Comparison of ENCODE assay signal across 24 cellular contexts in genomic region chr13:102323012-102323411, GRCh38.
"Had no signal": no experiment of that assay in that cellular context is flagged by ENCODE, and none has a peak within 500 bp of the region (broad histone marks: within the 10 kb centered on the region; RNA-seq: fewer than 3 reads in every experiment).

No MANE protein-coding gene starts in this region.

- ATAC-seq: natural killer cell; pancreas; right cardiac atrium; right lobe of liver; stimulated activated effector memory CD8-positive, alpha-beta T cell treated with anti-CD3 and anti-CD28 coated beads, Interleukin-12 subunit alpha, Interleukin-12 subunit beta, amount 100 ng/mL, for 72 hours; stimulated activated naive B cell treated with anti-CD40 and anti-IgM and Interleukin-4, amounts not matched to agents 10 μg/mL and 1 μg/mL and 100 μg/mL, for 72 hours had no signal

- H3K4me1 ChIP-seq: pancreas, prostate gland, sigmoid colon, thyroid gland, vagina had no signal

- DNase-seq: natural killer cell; nucleus accumbens; pancreas; retina; right cardiac atrium; right lobe of liver; sigmoid colon; small intestine; stimulated activated CD4-positive, alpha-beta T cell treated with anti-CD3 and anti-CD28 coated beads, Interleukin-15, amount 100 ng/mL, for 24 hours; stimulated activated CD4-positive, alpha-beta T cell treated with anti-CD3 and anti-CD28 coated beads, Interleukin-2, amount 100 ng/mL, for 24 hours; stimulated activated CD4-positive, alpha-beta T cell treated with anti-CD3 and anti-CD28 coated beads, Interleukin-2, amount 100 ng/mL, for 48 hours; stimulated activated CD4-positive, alpha-beta T cell treated with anti-CD3 and anti-CD28 coated beads, Interleukin-4, amount 100 ng/mL, for 24 hours; stimulated activated naive B cell treated with anti-CD40 and anti-IgM and Interleukin-4, amounts not matched to agents 10 μg/mL and 1 μg/mL and 100 μg/mL, for 72 hours; stimulated activated naive CD4-positive, alpha-beta T cell treated with Interleukin-2 at 50 U/mL for 16 hours; stomach; thyroid gland; trophoblast cell; upper lobe of left lung had no signal

- H3K4me3 ChIP-seq: pancreas, prostate gland, right lobe of liver, sigmoid colon, stomach, thoracic aorta, thyroid gland, tibial nerve, upper lobe of left lung, vagina had no signal

- H3K36me3 ChIP-seq: neutrophil, pancreas, prostate gland, right lobe of liver, sigmoid colon, stomach, thoracic aorta, thyroid gland, tibial nerve, upper lobe of left lung, vagina had no signal

- H3K9me3 ChIP-seq: neutrophil, pancreas, prostate gland, right lobe of liver, sigmoid colon, stomach, thoracic aorta, thyroid gland, tibial nerve, upper lobe of left lung, vagina had no signal

- H3K27ac ChIP-seq: neutrophil, pancreas, prostate gland, right lobe of liver, sigmoid colon, stomach, thoracic aorta, thyroid gland, tibial nerve, upper lobe of left lung, vagina had no signal

- H3K27me3 ChIP-seq: neutrophil, pancreas, right lobe of liver, sigmoid colon, stomach, thyroid gland, tibial nerve, upper lobe of left lung, vagina had no signal
